Comparison of ENCODE assay signal across 8 cellular contexts in genomic region chr19:12696366-12697335, GRCh38. TPM values are rescaled to one million over a fixed set of nuclear protein-coding genes. Genes with fewer than 3 reads are reported as not detected.
A peak's percentile ranks its signal among the peaks of the same experiment; 100 is the strongest.
DNase-seq lines count a peak whose midpoint lies in the region; ATAC-seq and TF ChIP-seq lines count a peak whose summit lies in the region.

FBXW9 (minus strand) TSS chr19:12696631; CDS start chr19:12696581, 50 bp downstream.

- no peaks in the 10 kb centered on the region for H3K79me2 ChIP-seq in hepatocyte

- ATAC-seq in HG02938 (IDR thresholded peaks at IDR 0.05; ENCODE audit: unreplicated experiment) (peak; percentile 64), aorta (ENCODE audit: low FRiP score) (peak; percentile 94)

- DNase-seq in GM13976 (ENCODE audit: low spot score) (peak; percentile 99), NCI-H2081 (lab: John Stamatoyannopoulos, UW) (peak; percentile 90 to 95), T1000 (lab: John Stamatoyannopoulos, UW) (peak; percentile 84), astrocyte of the cerebellum (ENCODE audit: low read depth) (peak; percentile 92), hepatocyte (ENCODE audit: low spot score) (peak; percentile 94), renal cortical epithelial cell (ENCODE audit: low read depth) (peak; percentile 87), aorta (peak; percentile 97 to 99)

- peaks cover 5% of the 10 kb centered on the region for H3K4me1 ChIP-seq in hepatocyte (ENCODE audit: insufficient read depth)
- H3K4me1 ChIP-seq in aorta (ENCODE audit: control insufficient read depth in 1 of 2, insufficient read depth in 2 of 2, low read length in 2 of 2) = no peaks in the 10 kb centered on the region

- H2AFZ ChIP-seq in hepatocyte = peak within 1 kb of the TSS; percentile 77

- 9% methylated on average over 59 of the region's 59 CpGs for WGBS in hepatocyte (ENCODE audit: low lambda C conversion rate, missing lambda C conversion rate)
- 6% methylated on average over 59 of the region's 59 CpGs for WGBS in aorta, 2 donors

- peak within 1 kb of the TSS; percentile 89 for H3K27ac ChIP-seq in hepatocyte
- peak within 1 kb of the TSS in 1 of 2 donors; percentile 82 for H3K27ac ChIP-seq in aorta (ENCODE audit: low read depth in 1 of 2, low read length in 2 of 2)

- in situ Hi-C loops in GM13976 (cut with MboI; ENCODE audit: low sequenced_read_pairs, unreplicated experiment) = no loop called here
- in situ Hi-C loops in astrocyte of the cerebellum (cut with HindIII; ENCODE audit: low sequenced_read_pairs) = no loop called here

- intact Hi-C loops in aorta (cut with DNase I) = no loop called here

- no peak for TF ChIP-seq CTCF in GM13976 (IDR thresholded peaks at IDR 0.05; ENCODE audit: borderline replicate concordance, control extremely low read depth, extremely low read depth, insufficient read depth, missing control alignments)
- no peak for TF ChIP-seq CTCF in astrocyte of the cerebellum (IDR thresholded peaks at IDR 0.05; ENCODE audit: low read depth, low read length, missing control alignments)
- TF ChIP-seq CTCF in hepatocyte (IDR thresholded peaks at IDR 0.05; ENCODE audit: poor library complexity) = no peak

- H3K27me3 ChIP-seq in hepatocyte (no peaks in the 10 kb centered on the region), aorta (ENCODE audit: control insufficient read depth in 1 of 2, insufficient read depth in 2 of 2, low read length in 1 of 2) (no peaks in the 10 kb centered on the region)

- H3K4me3 ChIP-seq in astrocyte of the cerebellum (ENCODE audit: low read depth, low read length) (peak within 1 kb of the TSS; percentile 90), hepatocyte (peak within 1 kb of the TSS; percentile 25), aorta (ENCODE audit: low read length in 2 of 2) (peak within 1 kb of the TSS; percentile 65 to 74)

- no peaks in the 10 kb centered on the region for H3K9me2 ChIP-seq in hepatocyte (replicated peaks; ENCODE audit: insufficient read depth)

- H3K9me3 ChIP-seq in hepatocyte (ENCODE audit: low read depth) (no peaks in the 10 kb centered on the region), aorta (ENCODE audit: control insufficient read depth, low read length) (no peaks in the 10 kb centered on the region)

- H3K36me3 ChIP-seq in hepatocyte (replicated peaks; ENCODE audit: insufficient read depth, low read depth) (no peaks in the 10 kb centered on the region), aorta (ENCODE audit: control insufficient read depth in 1 of 2, insufficient read depth in 2 of 2, low read length in 1 of 2) (no peaks in the 10 kb centered on the region)

- H3K4me2 ChIP-seq in hepatocyte = peak within 1 kb of the TSS; percentile 87

- no peaks in the 10 kb centered on the region for H4K20me1 ChIP-seq in hepatocyte (ENCODE audit: insufficient read depth, poor library complexity, severe bottlenecking)

RNA-seq across cellular contexts. Expression of gene FBXW9, which starts in this region (rescaled TPM):
- total RNA-seq in hepatocyte (8.1 and 10.9 TPM in 2 replicates), renal cortical epithelial cell (10.4 and 13.1 TPM in 2 replicates), aorta (1 to 10 TPM; 1.9 to 4.8 TPM)
- polyA plus RNA-seq in hepatocyte (9.1 and 11.1 TPM in 2 replicates), aorta (1 to 10 TPM; 4.1 to 5.4 TPM)

Comparison
In these comparisons a context has a peak if more than half of its experiments do, and no peak if none do; other contexts are left out.
1. H3K4me3 ChIP-seq: peak in every context shown above with its lines; median percentile 90 in astrocyte of the cerebellum; 70 in aorta; 25 in hepatocyte.